12 cellular contexts compared by ENCODE assay signal in the genomic region with DNA sequence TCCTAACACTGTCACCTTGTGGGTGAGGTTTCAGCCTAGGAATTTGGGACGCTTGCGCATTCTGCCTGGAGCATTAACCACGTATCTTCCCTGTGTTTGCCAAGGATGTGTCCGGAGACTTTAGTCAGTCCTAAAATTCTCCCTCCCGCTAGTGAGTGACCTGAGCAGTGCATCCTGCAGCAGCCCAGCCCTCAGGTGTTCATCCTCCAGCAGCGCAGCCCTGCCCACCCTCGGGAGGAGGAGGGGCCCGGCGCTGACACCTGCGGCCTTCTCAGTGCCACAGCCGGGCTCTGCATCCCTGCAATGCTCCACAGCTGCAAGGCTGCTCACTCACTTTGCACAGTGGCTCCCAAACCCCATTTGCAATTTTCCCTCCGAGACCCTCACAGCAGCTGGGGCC.
DNase-seq lines count a peak whose midpoint lies in the region; ATAC-seq, FAIRE-seq and TF ChIP-seq lines count a peak whose summit lies in the region.
"Had no signal": no experiment of that assay in that cellular context is flagged by ENCODE, and none has a peak within 500 bp of the region (broad histone marks: within the 10 kb centered on the region; RNA-seq: fewer than 3 reads in every experiment).

No MANE protein-coding gene starts in this region.

- no peaks in the 10 kb centered on the region for H3K79me2 ChIP-seq in HepG2 (ENCODE audit: insufficient read depth, low read length)

- H3K36me3 ChIP-seq in HepG2 (replicated peaks in 1 of 2; ENCODE audit: control insufficient read depth in 1 of 2, insufficient read depth in 2 of 2, low read length in 2 of 2) (no peaks in the 10 kb centered on the region), right lobe of liver (no peaks in the 10 kb centered on the region), RWPE2 (ENCODE audit: low read depth) (no peaks in the 10 kb centered on the region)
- H3K36me3 ChIP-seq: gastroesophageal sphincter, MG63, Peyer's patch had no signal

- no peak for DNase-seq in HepG2 (ENCODE audit: low spot score)
- DNase-seq in right lobe of liver = no peak
- DNase-seq in RWPE2 (ENCODE audit: low spot score) = no peak
- DNase-seq in mesenteric fat pad (ENCODE audit: low spot score) = peak; percentile 71
- DNase-seq in NCI-H774 (lab: John Stamatoyannopoulos, UW) = no peak
- no peak for DNase-seq in activated CD4-positive, alpha-beta T cell treated with anti-CD3 and anti-CD28 coated beads, Interleukin-2, amount 50 U/mL, for 48 hours
- DNase-seq: GF-D8 had no signal

- CTCF ChIA-PET in HepG2 (lab: Yijun Ruan, JAX; ENCODE audit: low intra/inter-chr PET ratio, low total read pairs) = interaction anchor here (1.6 to 2.4 kb wide), 4 partner anchors 41 to 699 kb away, joined by 3 to 24 read pairs (median 12); no protein-coding TSS in a partner anchor

- intact Hi-C loops in HepG2 (cut with micrococcal nuclease; ENCODE audit: unreplicated experiment) = loop anchor here (1.0 kb wide), 3 partner anchors 41 to 698 kb away; no protein-coding TSS in a partner anchor
- intact Hi-C loops in right lobe of liver (cut with DNase I) = no loop called here

- in situ Hi-C loops in HepG2 (cut with HindIII; ENCODE audit: extremely low pct_ligation_motif_present, low pct_unique_long_range_greater_than_20kb) = loop anchor here (5.0 kb wide), 1 partner anchor 701 kb away; no protein-coding TSS in a partner anchor

- H3K4me2 ChIP-seq in HepG2 (ENCODE audit: low read depth, low read length) = no peak overlapping the region; the same call in 1 of the 2 replicates

- no peak for TF ChIP-seq EP300 in HepG2 (IDR thresholded peaks at IDR 0.05; ENCODE audit: low read depth in 2 of 2, low read length in 2 of 2)
- no peak for TF ChIP-seq EP300 in HepG2 (CRISPR knock-in tag; IDR thresholded peaks at IDR 0.05; ENCODE audit: borderline replicate concordance)

- 69% methylated on average over 7 of the region's 12 CpGs for WGBS in HepG2 (ENCODE audit: low lambda C conversion rate)
- WGBS in right lobe of liver (ENCODE audit: insufficient coverage, low coverage, low lambda C conversion rate, missing lambda C conversion rate) = 40% methylated on average over 1 of the region's 12 CpGs

- TF ChIP-seq RAD21 in HepG2 (CRISPR knock-in tag; IDR thresholded peaks at IDR 0.05) = no peak

- peaks cover 0 to 22% of the 10 kb centered on the region in 2 experiments; a peak in 4 of 5 replicates for H3K27me3 ChIP-seq in HepG2 (ENCODE audit: control insufficient read depth in 1 of 2, insufficient read depth in 2 of 2, low read length in 2 of 2)
- no peaks in the 10 kb centered on the region for H3K27me3 ChIP-seq in right lobe of liver
- H3K27me3 ChIP-seq in RWPE2 (ENCODE audit: insufficient read depth, poor library complexity, severe bottlenecking) = no peaks in the 10 kb centered on the region
- H3K27me3 ChIP-seq: Peyer's patch had no signal

- no TSS peak for BruUV-seq in HepG2 (replicated peaks; lab: Mats Ljungman, UMichigan)

- H3K4me3 ChIP-seq in HepG2 (replicated peaks in 1 of 3; ENCODE audit: insufficient read depth in 1 of 3, low read depth in 2 of 3, low read length in 3 of 3) = no peak overlapping the region
- no peak overlapping the region for H3K4me3 ChIP-seq in right lobe of liver
- H3K4me3 ChIP-seq in RWPE2 (ENCODE audit: severe bottlenecking) = no peak overlapping the region
- H3K4me3 ChIP-seq: gastroesophageal sphincter, MG63, Peyer's patch had no signal

- FAIRE-seq in HepG2 (lab: Jason Lieb, UNC) = no peak
- FAIRE-seq: GM19239 had no signal

- TF ChIP-seq CTCF in HepG2 (CRISPR knock-in tag; IDR thresholded peaks at IDR 0.05) = peak; percentile 16; the same call in 1 of the 2 replicates
- no peak for TF ChIP-seq CTCF in right lobe of liver (IDR thresholded peaks at IDR 0.05)
- no peak for TF ChIP-seq CTCF in RWPE2 (IDR thresholded peaks at IDR 0.05; ENCODE audit: poor library complexity, severe bottlenecking)

- peak; percentile 36 for ATAC-seq in HepG2
- ATAC-seq in right lobe of liver = no peak
- ATAC-seq in RWPE2 (ENCODE audit: low read depth) = peak; percentile 65
- ATAC-seq in GM21526 (IDR thresholded peaks at IDR 0.05; ENCODE audit: low FRiP score, unreplicated experiment) = no peak

- no peak overlapping the region for H3K9ac ChIP-seq in HepG2 (ENCODE audit: insufficient read depth, low read depth, low read length)

- H2AFZ ChIP-seq in HepG2 (ENCODE audit: low read length) = no peak overlapping the region

- no peaks in the 10 kb centered on the region for H4K20me1 ChIP-seq in HepG2 (ENCODE audit: insufficient read depth, low read length)

- peaks cover 19% of the 10 kb centered on the region for H3K4me1 ChIP-seq in HepG2 (ENCODE audit: insufficient read depth, low read length)
- H3K4me1 ChIP-seq in right lobe of liver = peaks cover 0 to 14% (median 6%) of the 10 kb centered on the region in 4 donors
- peaks cover 5% of the 10 kb centered on the region for H3K4me1 ChIP-seq in RWPE2 (ENCODE audit: insufficient read depth, poor library complexity, severe bottlenecking)
- H3K4me1 ChIP-seq: Peyer's patch had no signal

- POLR2A ChIA-PET in HepG2 (lab: Yijun Ruan, JAX) = interaction anchor here (1.5 to 1.9 kb wide), 2 partner anchors 24 to 41 kb away, joined by 5 to 9 read pairs; no protein-coding TSS in a partner anchor

- H3K9me3 ChIP-seq in HepG2 (ENCODE audit: low read length) = no peaks in the 10 kb centered on the region
- H3K9me3 ChIP-seq in right lobe of liver = no peaks in the 10 kb centered on the region
- no peaks in the 10 kb centered on the region for H3K9me3 ChIP-seq in RWPE2 (ENCODE audit: severe bottlenecking)
- H3K9me3 ChIP-seq: MG63, Peyer's patch had no signal

- TF ChIP-seq POLR2A in HepG2 (IDR thresholded peaks at IDR 0.05; ENCODE audit: insufficient read depth in 1 of 2, low read depth in 2 of 2, low read length in 2 of 2) = no peak
- TF ChIP-seq POLR2A in right lobe of liver (IDR thresholded peaks at IDR 0.05) = no peak

- H3K27ac ChIP-seq in HepG2 (ENCODE audit: extremely low read length, insufficient read depth, low read length) (no peak overlapping the region), right lobe of liver (no peak overlapping the region), RWPE2 (ENCODE audit: poor library complexity, severe bottlenecking) (no peak overlapping the region)
- H3K27ac ChIP-seq: gastroesophageal sphincter, Peyer's patch had no signal

TF ChIP-seq in HepG2, 621 proteins besides CTCF, POLR2A, EP300 and RAD21 (continues in another document):
- TF ChIP-seq, protein P1, sequence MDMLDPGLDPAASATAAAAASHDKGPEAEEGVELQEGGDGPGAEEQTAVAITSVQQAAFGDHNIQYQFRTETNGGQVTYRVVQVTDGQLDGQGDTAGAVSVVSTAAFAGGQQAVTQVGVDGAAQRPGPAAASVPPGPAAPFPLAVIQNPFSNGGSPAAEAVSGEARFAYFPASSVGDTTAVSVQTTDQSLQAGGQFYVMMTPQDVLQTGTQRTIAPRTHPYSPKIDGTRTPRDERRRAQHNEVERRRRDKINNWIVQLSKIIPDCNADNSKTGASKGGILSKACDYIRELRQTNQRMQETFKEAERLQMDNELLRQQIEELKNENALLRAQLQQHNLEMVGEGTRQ (IDR thresholded peaks at IDR 0.05; ENCODE audit: low read depth, low read length) = no peak
- TF ChIP-seq, protein P1 (CRISPR knock-in tag; IDR thresholded peaks at IDR 0.05; ENCODE audit: borderline replicate concordance) = no peak
- TF ChIP-seq SRSF9 (IDR thresholded peaks at IDR 0.05; ENCODE audit: borderline replicate concordance, insufficient read depth, low read depth, low read length, poor library complexity, severe bottlenecking) = no peak
- TF ChIP-seq, protein P2, sequence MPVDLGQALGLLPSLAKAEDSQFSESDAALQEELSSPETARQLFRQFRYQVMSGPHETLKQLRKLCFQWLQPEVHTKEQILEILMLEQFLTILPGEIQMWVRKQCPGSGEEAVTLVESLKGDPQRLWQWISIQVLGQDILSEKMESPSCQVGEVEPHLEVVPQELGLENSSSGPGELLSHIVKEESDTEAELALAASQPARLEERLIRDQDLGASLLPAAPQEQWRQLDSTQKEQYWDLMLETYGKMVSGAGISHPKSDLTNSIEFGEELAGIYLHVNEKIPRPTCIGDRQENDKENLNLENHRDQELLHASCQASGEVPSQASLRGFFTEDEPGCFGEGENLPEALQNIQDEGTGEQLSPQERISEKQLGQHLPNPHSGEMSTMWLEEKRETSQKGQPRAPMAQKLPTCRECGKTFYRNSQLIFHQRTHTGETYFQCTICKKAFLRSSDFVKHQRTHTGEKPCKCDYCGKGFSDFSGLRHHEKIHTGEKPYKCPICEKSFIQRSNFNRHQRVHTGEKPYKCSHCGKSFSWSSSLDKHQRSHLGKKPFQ (CRISPR knock-in tag; IDR thresholded peaks at IDR 0.05; ENCODE audit: insufficient replicate concordance) = no peak
- TF ChIP-seq ZNF350 (CRISPR knock-in tag; IDR thresholded peaks at IDR 0.05; ENCODE audit: borderline replicate concordance, low read depth) = no peak
- no peak for TF ChIP-seq SIN3B (IDR thresholded peaks at IDR 0.05; ENCODE audit: low read length)
- TF ChIP-seq FOXM1 (CRISPR knock-in tag; IDR thresholded peaks at IDR 0.05) = no peak
- 0 out of 3 replicates have a peak, but pooled peaks have one; percentile 7 for TF ChIP-seq MXI1 (IDR thresholded peaks at IDR 0.05; ENCODE audit: borderline replicate concordance, low read depth, low read length)

Comparison
In these comparisons a context has a peak if more than half of its experiments do, and no peak if none do; other contexts are left out.
1. ATAC-seq: peak in HepG2 (single experiment) and RWPE2 (single experiment); none in right lobe of liver (0 of 4) and GM21526 (single experiment).